In genomic region chr17:48262982-48263586, GRCh38 we compare ENCODE assay signal across 9 cellular contexts.
DNase-seq lines count a peak whose midpoint lies in the region; ATAC-seq and TF ChIP-seq lines count a peak whose summit lies in the region.
"Had no signal": no experiment of that assay in that cellular context is flagged by ENCODE, and none has a peak within 500 bp of the region (broad histone marks: within the 10 kb centered on the region; RNA-seq: fewer than 3 reads in every experiment).

No MANE protein-coding gene starts in this region.

- TF ChIP-seq CTCF in natural killer cell (IDR thresholded peaks at IDR 0.05) = peak; percentile 38
- TF ChIP-seq CTCF in epithelial cell of proximal tubule (conservative IDR thresholded peaks at IDR 0.05; ENCODE audit: low read depth, low read length) = peak; percentile 62

- intact Hi-C loops in natural killer cell (cut with micrococcal nuclease) = loop anchor here (5.0 to 10.0 kb wide), 2 partner anchors 182 to 329 kb away; partner anchors contain the start of genes HOXB3 and HOXB5

- H3K36me3 Mint-ChIP-seq in natural killer cell = no peaks in the 10 kb centered on the region
- no peaks in the 10 kb centered on the region for H3K36me3 Mint-ChIP-seq in natural killer cell treated with Interleukin-12 subunit alpha and Interleukin-12 subunit beta and Interleukin-15 and Interleukin-18, amount 100 ng/mL, for 72 hours

- ATAC-seq in natural killer cell (no peak), GM21381 (IDR thresholded peaks at IDR 0.05; ENCODE audit: unreplicated experiment) (no peak)
- no peak for ATAC-seq in natural killer cell treated with Interleukin-12 subunit alpha and Interleukin-12 subunit beta and Interleukin-15 and Interleukin-18, amount 100 ng/mL, for 72 hours

- H3K27ac Mint-ChIP-seq in natural killer cell = peak overlapping the region; percentile 66 to 67
- no peak overlapping the region for H3K27ac Mint-ChIP-seq in natural killer cell treated with Interleukin-12 subunit alpha and Interleukin-12 subunit beta and Interleukin-15 and Interleukin-18, amount 100 ng/mL, for 72 hours

- no peaks in the 10 kb centered on the region for H3K9me3 Mint-ChIP-seq in natural killer cell
- no peaks in the 10 kb centered on the region for H3K9me3 Mint-ChIP-seq in natural killer cell treated with Interleukin-12 subunit alpha and Interleukin-12 subunit beta and Interleukin-15 and Interleukin-18, amount 100 ng/mL, for 72 hours

- peaks cover 41 to 61% of the 10 kb centered on the region in 2 donors for H3K4me1 Mint-ChIP-seq in natural killer cell
- H3K4me1 Mint-ChIP-seq in natural killer cell treated with Interleukin-12 subunit alpha and Interleukin-12 subunit beta and Interleukin-15 and Interleukin-18, amount 100 ng/mL, for 72 hours (ENCODE audit: low read depth in 2 of 2) = peaks cover 30 to 31% of the 10 kb centered on the region in 2 donors

- DNase-seq in natural killer cell (no peak), NCI-H526 treated with DMSO at 0.1 percent for 48 hours (lab: John Stamatoyannopoulos, UW) (peak; percentile 40), epithelial cell of proximal tubule (ENCODE audit: low read depth) (no peak), caudate nucleus (lab: John Stamatoyannopoulos, UW) (no peak)
- DNase-seq in natural killer cell treated with Interleukin-12 subunit alpha and Interleukin-12 subunit beta and Interleukin-15 and Interleukin-18, amount 100 ng/mL, for 72 hours (ENCODE audit: low spot score) = no peak
- no peak for DNase-seq in activated CD4-positive, CD25-positive, alpha-beta regulatory T cell treated with anti-CD3 and anti-CD28 coated beads, Interleukin-2, amount 50 U/mL, for 72 hours
- DNase-seq in activated CD4-positive, alpha-beta T cell treated with anti-CD3 and anti-CD28 coated beads for 4 hours = no peak

- H3K27ac ChIP-seq in caudate nucleus (ENCODE audit: low read depth, low read length) = no peak overlapping the region
- H3K27ac ChIP-seq: ascending aorta had no signal

- H3K4me3 ChIP-seq in epithelial cell of proximal tubule (ENCODE audit: low read depth, low read length) = no peak overlapping the region
- H3K4me3 ChIP-seq: ascending aorta had no signal

- no peak overlapping the region for H3K4me3 Mint-ChIP-seq in natural killer cell
- no peak overlapping the region for H3K4me3 Mint-ChIP-seq in natural killer cell treated with Interleukin-12 subunit alpha and Interleukin-12 subunit beta and Interleukin-15 and Interleukin-18, amount 100 ng/mL, for 72 hours

- no peaks in the 10 kb centered on the region for H3K27me3 Mint-ChIP-seq in natural killer cell (ENCODE audit: low read depth in 2 of 2)
- H3K27me3 Mint-ChIP-seq in natural killer cell treated with Interleukin-12 subunit alpha and Interleukin-12 subunit beta and Interleukin-15 and Interleukin-18, amount 100 ng/mL, for 72 hours = no peaks in the 10 kb centered on the region

Comparison
In these comparisons a context has a peak if more than half of its experiments do, and no peak if none do; other contexts are left out.
1. H3K27ac Mint-ChIP-seq: peak in natural killer cell (2 of 2); none in natural killer cell treated with Interleukin-12 subunit alpha and Interleukin-12 subunit beta and Interleukin-15 and Interleukin-18, amount 100 ng/mL, for 72 hours (0 of 2).